Comparison of ENCODE assay signal across 1 cellular context in the genomic region with DNA sequence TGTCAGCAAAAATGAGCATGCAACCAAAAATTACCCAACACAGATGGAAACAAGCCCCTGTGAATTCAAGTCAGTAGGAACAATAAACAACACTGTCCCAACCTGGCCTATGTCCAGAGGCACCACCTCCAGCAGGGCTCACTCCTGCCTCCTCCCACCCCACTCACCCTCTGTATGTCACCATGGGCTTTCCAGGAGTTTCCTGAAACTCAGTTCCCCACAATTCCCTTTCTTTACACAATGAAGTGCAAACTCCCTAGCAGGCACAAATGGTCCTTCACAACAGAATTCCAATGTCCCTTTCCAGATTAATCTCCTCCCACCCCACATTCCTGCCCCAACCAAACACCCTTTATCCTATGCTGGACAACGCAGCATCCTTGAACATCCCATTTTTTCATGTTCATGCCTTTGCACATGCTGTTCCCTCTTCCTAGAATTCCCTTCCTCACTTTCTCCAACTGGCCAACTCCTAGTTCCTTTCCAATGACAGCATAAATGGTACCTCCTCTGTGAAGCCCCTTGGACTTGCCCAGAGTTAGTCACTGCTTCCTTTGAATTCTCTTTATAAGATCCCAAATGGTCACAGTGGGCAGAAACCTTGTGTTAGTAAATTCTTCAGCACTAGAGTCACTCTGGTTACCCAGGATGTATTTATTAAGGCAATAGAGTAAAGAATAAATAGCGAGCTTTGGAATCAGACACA.
TF ChIP-seq lines count a peak whose summit lies in the region.

No MANE protein-coding gene starts in this region.

TF ChIP-seq in HEK293, 187 proteins besides CTCF, POLR2A, EP300 and RAD21 (continued from another document):
- TF ChIP-seq, protein P1, sequence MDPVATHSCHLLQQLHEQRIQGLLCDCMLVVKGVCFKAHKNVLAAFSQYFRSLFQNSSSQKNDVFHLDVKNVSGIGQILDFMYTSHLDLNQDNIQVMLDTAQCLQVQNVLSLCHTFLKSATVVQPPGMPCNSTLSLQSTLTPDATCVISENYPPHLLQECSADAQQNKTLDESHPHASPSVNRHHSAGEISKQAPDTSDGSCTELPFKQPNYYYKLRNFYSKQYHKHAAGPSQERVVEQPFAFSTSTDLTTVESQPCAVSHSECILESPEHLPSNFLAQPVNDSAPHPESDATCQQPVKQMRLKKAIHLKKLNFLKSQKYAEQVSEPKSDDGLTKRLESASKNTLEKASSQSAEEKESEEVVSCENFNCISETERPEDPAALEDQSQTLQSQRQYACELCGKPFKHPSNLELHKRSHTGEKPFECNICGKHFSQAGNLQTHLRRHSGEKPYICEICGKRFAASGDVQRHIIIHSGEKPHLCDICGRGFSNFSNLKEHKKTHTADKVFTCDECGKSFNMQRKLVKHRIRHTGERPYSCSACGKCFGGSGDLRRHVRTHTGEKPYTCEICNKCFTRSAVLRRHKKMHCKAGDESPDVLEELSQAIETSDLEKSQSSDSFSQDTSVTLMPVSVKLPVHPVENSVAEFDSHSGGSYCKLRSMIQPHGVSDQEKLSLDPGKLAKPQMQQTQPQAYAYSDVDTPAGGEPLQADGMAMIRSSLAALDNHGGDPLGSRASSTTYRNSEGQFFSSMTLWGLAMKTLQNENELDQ (tag by site-specific recombination; IDR thresholded peaks at IDR 0.05; ENCODE audit: low read depth), result no peak
- TF ChIP-seq ZNF645 (tag by site-specific recombination; IDR thresholded peaks at IDR 0.05), result no peak
- peak; percentile 35; the same call in 1 of the 2 replicates for TF ChIP-seq FEZF1 (tag by site-specific recombination; IDR thresholded peaks at IDR 0.05)
- no peak for TF ChIP-seq ZNF510 (tag by site-specific recombination; IDR thresholded peaks at IDR 0.05; ENCODE audit: insufficient replicate concordance)
- TF ChIP-seq OVOL3 (tag by site-specific recombination; IDR thresholded peaks at IDR 0.05), result no peak
- TF ChIP-seq ZNF211 (tag by site-specific recombination; IDR thresholded peaks at IDR 0.05; ENCODE audit: low read depth), result no peak
- TF ChIP-seq SP3 (tag by site-specific recombination; IDR thresholded peaks at IDR 0.05), result no peak
- no peak for TF ChIP-seq ZNF843 (tag by site-specific recombination; IDR thresholded peaks at IDR 0.05)
- no peak for TF ChIP-seq ZNF324 (tag by site-specific recombination; IDR thresholded peaks at IDR 0.05)
- no peak for TF ChIP-seq ZNF654 (tag by site-specific recombination; IDR thresholded peaks at IDR 0.05; ENCODE audit: low read depth)
- TF ChIP-seq ZNF394 (tag by site-specific recombination; IDR thresholded peaks at IDR 0.05; ENCODE audit: borderline replicate concordance), result no peak
- TF ChIP-seq ZNF354C (tag by site-specific recombination; IDR thresholded peaks at IDR 0.05; ENCODE audit: borderline replicate concordance, low read depth), result no peak
- TF ChIP-seq BCL6B (tag by site-specific recombination; IDR thresholded peaks at IDR 0.05), result 0 out of 2 replicates have a peak, but pooled peaks have one; percentile 66
- no peak for TF ChIP-seq EGR2 (tag by site-specific recombination; IDR thresholded peaks at IDR 0.05; ENCODE audit: low read depth)
- TF ChIP-seq ZNF621 (tag by site-specific recombination; IDR thresholded peaks at IDR 0.05), result no peak
- 0 out of 2 replicates have a peak, but pooled peaks have one; percentile 18 for TF ChIP-seq GLIS1 (tag by site-specific recombination; IDR thresholded peaks at IDR 0.05)
- no peak for TF ChIP-seq ZNF138 (tag by site-specific recombination; IDR thresholded peaks at IDR 0.05; ENCODE audit: borderline replicate concordance)
- TF ChIP-seq, protein P2, sequence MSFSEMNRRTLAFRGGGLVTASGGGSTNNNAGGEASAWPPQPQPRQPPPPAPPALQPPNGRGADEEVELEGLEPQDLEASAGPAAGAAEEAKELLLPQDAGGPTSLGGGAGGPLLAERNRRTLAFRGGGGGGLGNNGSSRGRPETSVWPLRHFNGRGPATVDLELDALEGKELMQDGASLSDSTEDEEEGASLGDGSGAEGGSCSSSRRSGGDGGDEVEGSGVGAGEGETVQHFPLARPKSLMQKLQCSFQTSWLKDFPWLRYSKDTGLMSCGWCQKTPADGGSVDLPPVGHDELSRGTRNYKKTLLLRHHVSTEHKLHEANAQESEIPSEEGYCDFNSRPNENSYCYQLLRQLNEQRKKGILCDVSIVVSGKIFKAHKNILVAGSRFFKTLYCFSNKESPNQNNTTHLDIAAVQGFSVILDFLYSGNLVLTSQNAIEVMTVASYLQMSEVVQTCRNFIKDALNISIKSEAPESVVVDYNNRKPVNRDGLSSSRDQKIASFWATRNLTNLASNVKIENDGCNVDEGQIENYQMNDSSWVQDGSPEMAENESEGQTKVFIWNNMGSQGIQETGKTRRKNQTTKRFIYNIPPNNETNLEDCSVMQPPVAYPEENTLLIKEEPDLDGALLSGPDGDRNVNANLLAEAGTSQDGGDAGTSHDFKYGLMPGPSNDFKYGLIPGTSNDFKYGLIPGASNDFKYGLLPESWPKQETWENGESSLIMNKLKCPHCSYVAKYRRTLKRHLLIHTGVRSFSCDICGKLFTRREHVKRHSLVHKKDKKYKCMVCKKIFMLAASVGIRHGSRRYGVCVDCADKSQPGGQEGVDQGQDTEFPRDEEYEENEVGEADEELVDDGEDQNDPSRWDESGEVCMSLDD (tag by site-specific recombination; IDR thresholded peaks at IDR 0.05), result no peak
- TF ChIP-seq, protein P3, sequence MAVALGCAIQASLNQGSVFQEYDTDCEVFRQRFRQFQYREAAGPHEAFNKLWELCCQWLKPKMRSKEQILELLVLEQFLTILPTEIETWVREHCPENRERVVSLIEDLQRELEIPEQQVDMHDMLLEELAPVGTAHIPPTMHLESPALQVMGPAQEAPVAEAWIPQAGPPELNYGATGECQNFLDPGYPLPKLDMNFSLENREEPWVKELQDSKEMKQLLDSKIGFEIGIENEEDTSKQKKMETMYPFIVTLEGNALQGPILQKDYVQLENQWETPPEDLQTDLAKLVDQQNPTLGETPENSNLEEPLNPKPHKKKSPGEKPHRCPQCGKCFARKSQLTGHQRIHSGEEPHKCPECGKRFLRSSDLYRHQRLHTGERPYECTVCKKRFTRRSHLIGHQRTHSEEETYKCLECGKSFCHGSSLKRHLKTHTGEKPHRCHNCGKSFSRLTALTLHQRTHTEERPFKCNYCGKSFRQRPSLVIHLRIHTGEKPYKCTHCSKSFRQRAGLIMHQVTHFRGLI (tag by site-specific recombination; IDR thresholded peaks at IDR 0.05), result no peak
- TF ChIP-seq ZNF184 (tag by site-specific recombination; IDR thresholded peaks at IDR 0.05), result no peak
TF ChIP-seq in HEK293: peak in this region for 4.
